ENCODE assay signal across 20 cellular contexts in genomic region chr17:36877001-36877400, GRCh38.
"Had no signal": no experiment of that assay in that cellular context is flagged by ENCODE, and none has a peak within 500 bp of the region (broad histone marks: within the 10 kb centered on the region; RNA-seq: fewer than 3 reads in every experiment).

No MANE protein-coding gene starts in this region.

- H3K27ac ChIP-seq: SJSA1, SK-N-MC had no signal

- H3K4me1 ChIP-seq: SJSA1 had no signal

- DNase-seq: KBM-7; NCI-H1092; NCI-H1105 treated with DMSO at 0.1 percent for 48 hours; NCI-H1417 treated with DMSO at 0.1 percent for 48 hours; NCI-H146; NCI-H1694 treated with DMSO at 0.1 percent for 48 hours; NCI-H1930; NCI-H2081; NCI-H2107; NCI-H2227 treated with DMSO at 0.1 percent for 48 hours; NCI-H524; NCI-H526 treated with DMSO at 0.1 percent for 48 hours; NCI-H748 treated with DMSO at 0.1 percent for 48 hours; NK-92 treated with Interleukin-12 subunit alpha and Interleukin-12 subunit beta, amount 100 ng/mL, for 24 hours; Right ventricle myocardium superior; RPMI8226; SIG-M5 had no signal

- H3K27me3 ChIP-seq: MG63, SJSA1 had no signal

- H3K36me3 ChIP-seq: MG63, SJSA1 had no signal

- H3K4me3 ChIP-seq: MG63, SJSA1, SK-N-MC had no signal
